8 cellular contexts compared by ENCODE assay signal in the genomic region with DNA sequence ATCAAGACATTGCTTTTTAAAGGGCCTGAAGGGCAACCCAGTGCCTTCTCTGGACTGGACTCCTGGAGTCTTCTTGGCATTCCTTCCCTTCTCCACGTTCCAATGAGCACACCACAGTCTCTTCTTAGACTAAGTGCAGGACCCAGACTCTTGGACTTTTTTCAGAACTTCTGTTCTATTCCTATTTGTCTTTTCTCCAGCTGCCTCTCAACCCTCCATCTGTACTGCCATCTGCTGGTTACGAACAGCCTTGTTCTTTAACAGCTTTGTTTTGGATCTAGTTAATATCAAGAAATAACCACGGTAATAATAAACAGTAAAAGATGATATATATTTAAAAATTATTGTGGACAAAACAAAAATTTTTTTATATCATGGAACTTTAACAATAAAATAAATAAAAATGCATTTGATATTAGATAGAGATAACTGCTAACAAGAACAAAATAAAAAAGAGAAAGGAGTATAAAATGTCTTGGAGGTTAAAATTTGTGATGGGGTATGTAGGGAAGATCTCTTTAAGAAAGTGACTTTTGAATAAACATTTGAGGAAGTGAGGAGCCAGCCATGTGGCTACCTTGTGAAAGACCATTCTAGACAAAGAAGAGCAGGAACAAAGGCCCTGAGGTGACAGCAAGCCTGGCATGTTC.
DNase-seq lines count a peak whose midpoint lies in the region; ATAC-seq and TF ChIP-seq lines count a peak whose summit lies in the region.

No MANE protein-coding gene starts in this region.

- peak; percentile 78 for DNase-seq in DMS53 (lab: John Stamatoyannopoulos, UW)
- peak; percentile 22 for DNase-seq in HS-5 (ENCODE audit: low read depth)
- DNase-seq in SK-N-DZ (ENCODE audit: low spot score): peak; percentile 6
- peak; percentile 59 for DNase-seq in fibroblast of the aortic adventitia (ENCODE audit: low read depth)
- DNase-seq in psoas muscle: no peak
- no peak for DNase-seq in NK-92 (lab: John Stamatoyannopoulos, UW; ENCODE audit: unreplicated experiment)
- no peak for DNase-seq in activated CD8-positive, alpha-beta memory T cell treated with anti-CD3 and anti-CD28 coated beads, Interleukin-2, amount 50 U/mL, for 4 hours

- H3K4me3 ChIP-seq in fibroblast of the aortic adventitia (ENCODE audit: low read depth, low read length) (no peak overlapping the region), psoas muscle (no peak overlapping the region)

- peaks cover 14% of the 10 kb centered on the region for H3K9me3 ChIP-seq in psoas muscle

- 33 to 36% (median 34%) methylated on average over 3 of the region's 3 CpGs for WGBS in psoas muscle, 3 donors

- no peak overlapping the region for H3K27ac ChIP-seq in psoas muscle

- intact Hi-C loops in psoas muscle (cut with DNase I): loop anchor here in 1 of 2 donors (5.0 kb wide), 1 partner anchor 352 kb away; no protein-coding TSS in a partner anchor

- ATAC-seq in psoas muscle (no peak), HG03139 (IDR thresholded peaks at IDR 0.05; ENCODE audit: unreplicated experiment) (no peak)

- no peaks in the 10 kb centered on the region for H3K36me3 ChIP-seq in psoas muscle (ENCODE audit: insufficient read depth in 1 of 2, low read depth in 1 of 2)

- peak; percentile 60 for TF ChIP-seq CTCF in fibroblast of the aortic adventitia (IDR thresholded peaks at IDR 0.05; ENCODE audit: insufficient read depth, low read length)
- TF ChIP-seq CTCF in psoas muscle (IDR thresholded peaks at IDR 0.05): peak; percentile 26

- H3K4me1 ChIP-seq in psoas muscle: no peaks in the 10 kb centered on the region

- H3K27me3 ChIP-seq in psoas muscle (ENCODE audit: insufficient read depth in 3 of 3, low read length in 2 of 3): no peaks in the 10 kb centered on the region

Comparison
In these comparisons a context has a peak if more than half of its experiments do, and no peak if none do; other contexts are left out.
1. DNase-seq: peak in DMS53 (single experiment), HS-5 (single experiment), SK-N-DZ (single experiment) and fibroblast of the aortic adventitia (single experiment); none in psoas muscle (0 of 2), NK-92 (single experiment) and activated CD8-positive, alpha-beta memory T cell treated with anti-CD3 and anti-CD28 coated beads, Interleukin-2, amount 50 U/mL, for 4 hours (single experiment).